ENCODE assay signal across 9 cellular contexts in the genomic region with DNA sequence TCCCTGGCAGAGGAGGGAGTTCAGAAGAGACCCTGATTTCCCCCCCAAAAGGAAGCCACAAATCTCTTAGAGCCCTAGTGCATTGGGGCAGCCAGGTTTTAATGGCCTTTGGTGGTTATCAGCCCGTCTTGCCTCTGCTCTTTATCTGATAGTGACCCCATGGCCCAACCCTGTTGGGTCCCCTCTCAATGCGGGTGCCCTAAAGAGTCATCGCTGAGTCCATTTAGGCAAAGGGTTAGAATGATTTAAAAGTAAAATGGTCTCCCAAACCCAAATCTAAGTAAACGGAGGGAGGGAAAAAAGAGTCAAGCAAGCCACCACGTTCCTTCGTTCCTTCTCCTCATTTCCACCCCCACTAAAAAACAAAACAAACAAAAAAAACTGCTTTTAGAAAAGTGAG.
DNase-seq lines count a peak whose midpoint lies in the region; ATAC-seq and TF ChIP-seq lines count a peak whose summit lies in the region.
"Had no signal": no experiment of that assay in that cellular context is flagged by ENCODE, and none has a peak within 500 bp of the region (broad histone marks: within the 10 kb centered on the region; RNA-seq: fewer than 3 reads in every experiment).

No MANE protein-coding gene starts in this region.

- CTCF ChIA-PET in HEK293T (lab: Yijun Ruan, JAX) = interaction anchor here (1.0 to 1.1 kb wide), 3 partner anchors 8 to 1212 kb away, joined by 3 to 4 read pairs (median 4); no protein-coding TSS in a partner anchor

- intact Hi-C loops in activated T-helper 1 cell treated with anti-CD3 and anti-CD28 coated beads, Interleukin-12 subunit alpha, Interleukin-12 subunit beta, Interleukin-2, Interleukin-4 antibody, amounts not matched to agents 30 ng/mL and 10 ng/mL and 1 ng/mL, durations not matched to agents 14 hours and 24 hours and 36 hours (cut with micrococcal nuclease) = loop anchor here (5.0 kb wide), 3 partner anchors 472 to 1177 kb away; partner anchors contain the start of gene SETD4
- intact Hi-C loops in transverse colon (cut with DNase I; ENCODE audit: low total_unique reads) = loop anchor here (10.0 kb wide), 2 partner anchors 90 to 140 kb away; no protein-coding TSS in a partner anchor

- peak overlapping the region; percentile 99 for H3K4me3 Mint-ChIP-seq in activated naive CD4-positive, alpha-beta T cell treated with anti-CD3 and anti-CD28 coated beads, Interleukin-2, amount 50 U/mL, for 24 hours
- H3K4me3 Mint-ChIP-seq in activated T-helper 1 cell treated with anti-CD3 and anti-CD28 coated beads, Interleukin-12 subunit alpha, Interleukin-12 subunit beta, Interleukin-2, Interleukin-4 antibody, amounts not matched to agents 30 ng/mL and 10 ng/mL and 1 ng/mL, durations not matched to agents 14 hours and 24 hours and 36 hours = peak overlapping the region; percentile 93

- no peaks in the 10 kb centered on the region for H3K9me3 ChIP-seq in transverse colon

- peaks cover 22% of the 10 kb centered on the region for H3K36me3 Mint-ChIP-seq in activated naive CD4-positive, alpha-beta T cell treated with anti-CD3 and anti-CD28 coated beads, Interleukin-2, amount 50 U/mL, for 24 hours
- peaks cover 49% of the 10 kb centered on the region for H3K36me3 Mint-ChIP-seq in activated T-helper 1 cell treated with anti-CD3 and anti-CD28 coated beads, Interleukin-12 subunit alpha, Interleukin-12 subunit beta, Interleukin-2, Interleukin-4 antibody, amounts not matched to agents 30 ng/mL and 10 ng/mL and 1 ng/mL, durations not matched to agents 14 hours and 24 hours and 36 hours (ENCODE audit: low read depth)

- TF ChIP-seq CTCF in transverse colon (IDR thresholded peaks at IDR 0.05) = no peak

- no peaks in the 10 kb centered on the region for H3K27me3 Mint-ChIP-seq in activated naive CD4-positive, alpha-beta T cell treated with anti-CD3 and anti-CD28 coated beads, Interleukin-2, amount 50 U/mL, for 24 hours
- H3K27me3 Mint-ChIP-seq in activated T-helper 1 cell treated with anti-CD3 and anti-CD28 coated beads, Interleukin-12 subunit alpha, Interleukin-12 subunit beta, Interleukin-2, Interleukin-4 antibody, amounts not matched to agents 30 ng/mL and 10 ng/mL and 1 ng/mL, durations not matched to agents 14 hours and 24 hours and 36 hours (ENCODE audit: insufficient read depth) = peaks cover 3% of the 10 kb centered on the region

- 20 to 47% methylated on average over 6 of the region's 6 CpGs for WGBS in transverse colon (ENCODE audit: low coverage in 1 of 2), 2 donors

- no peaks in the 10 kb centered on the region for H3K36me3 ChIP-seq in transverse colon

- POLR2A ChIA-PET in HEK293T (lab: Yijun Ruan, JAX) = interaction anchor here (0.6 kb wide), 1 partner anchor 81 kb away, joined by 3 read pairs; no protein-coding TSS in a partner anchor

- H3K4me1 ChIP-seq in transverse colon = peaks cover 0 to 47% (median 20%) of the 10 kb centered on the region in 4 donors

- in situ Hi-C loops in transverse colon (cut with MboI; ENCODE audit: low pct_ligation_motif_present in 1 of 4, low pct_unique_long_range_greater_than_20kb in 1 of 4, low sequenced_read_pairs in 3 of 4) = loop anchor here in 3 of 4 donors (10.0 to 25.0 kb wide), 4 partner anchors 140 to 1052 kb away; no protein-coding TSS in a partner anchor

- TF ChIP-seq EP300 in transverse colon (IDR thresholded peaks at IDR 0.05; ENCODE audit: low read depth) = no peak

- no peak for ATAC-seq in HG03442 (IDR thresholded peaks at IDR 0.05; ENCODE audit: unreplicated experiment)

- peak overlapping the region; percentile 95 to 99 (median 97) for H3K27ac ChIP-seq in transverse colon

- no peak for TF ChIP-seq POLR2A in transverse colon (IDR thresholded peaks at IDR 0.05)

- H3K4me3 ChIP-seq in transverse colon = peak overlapping the region in 3 of 4 donors; percentile 71 to 86 (median 76)

- H3K9me3 Mint-ChIP-seq in activated naive CD4-positive, alpha-beta T cell treated with anti-CD3 and anti-CD28 coated beads, Interleukin-2, amount 50 U/mL, for 24 hours = no peaks in the 10 kb centered on the region
- no peaks in the 10 kb centered on the region for H3K9me3 Mint-ChIP-seq in activated T-helper 1 cell treated with anti-CD3 and anti-CD28 coated beads, Interleukin-12 subunit alpha, Interleukin-12 subunit beta, Interleukin-2, Interleukin-4 antibody, amounts not matched to agents 30 ng/mL and 10 ng/mL and 1 ng/mL, durations not matched to agents 14 hours and 24 hours and 36 hours

- no peak for DNase-seq in activated naive CD4-positive, alpha-beta T cell (lab: John Stamatoyannopoulos, UW)
- no peak for DNase-seq in activated T-helper 1 cell treated with anti-CD3 and anti-CD28 coated beads, Interleukin-12 subunit alpha, Interleukin-12 subunit beta, Interleukin-2, Interleukin-4 antibody, amounts not matched to agents 30 ng/mL and 10 ng/mL and 1 ng/mL, durations not matched to agents 14 hours and 24 hours and 36 hours (ENCODE audit: low spot score)
- DNase-seq in kidney glomerular epithelial cell (lab: John Stamatoyannopoulos, UW) (peak; percentile 17), transverse colon (no peak), LoVo (ENCODE audit: low spot score) (no peak), HEK293T (ENCODE audit: extremely low spot score) (no peak)
- DNase-seq: amygdala had no signal

- peaks cover 15% of the 10 kb centered on the region for H3K27me3 ChIP-seq in transverse colon

- H3K4me1 Mint-ChIP-seq in activated naive CD4-positive, alpha-beta T cell treated with anti-CD3 and anti-CD28 coated beads, Interleukin-2, amount 50 U/mL, for 24 hours = peaks cover 50% of the 10 kb centered on the region
- peaks cover 62% of the 10 kb centered on the region for H3K4me1 Mint-ChIP-seq in activated T-helper 1 cell treated with anti-CD3 and anti-CD28 coated beads, Interleukin-12 subunit alpha, Interleukin-12 subunit beta, Interleukin-2, Interleukin-4 antibody, amounts not matched to agents 30 ng/mL and 10 ng/mL and 1 ng/mL, durations not matched to agents 14 hours and 24 hours and 36 hours (ENCODE audit: low read depth)

- peak overlapping the region; percentile 76 for H3K27ac Mint-ChIP-seq in activated naive CD4-positive, alpha-beta T cell treated with anti-CD3 and anti-CD28 coated beads, Interleukin-2, amount 50 U/mL, for 24 hours
- H3K27ac Mint-ChIP-seq in activated T-helper 1 cell treated with anti-CD3 and anti-CD28 coated beads, Interleukin-12 subunit alpha, Interleukin-12 subunit beta, Interleukin-2, Interleukin-4 antibody, amounts not matched to agents 30 ng/mL and 10 ng/mL and 1 ng/mL, durations not matched to agents 14 hours and 24 hours and 36 hours = peak overlapping the region; percentile 63

TF ChIP-seq in HEK293T, 16 proteins besides CTCF, POLR2A, EP300 and RAD21:
- no peak for TF ChIP-seq L3MBTL2 (conservative IDR thresholded peaks at IDR 0.05)
- TF ChIP-seq ARNT (IDR thresholded peaks at IDR 0.05) = no peak
- TF ChIP-seq TARDBP (IDR thresholded peaks at IDR 0.05) = no peak
- TF ChIP-seq FOXK2 (IDR thresholded peaks at IDR 0.05) = no peak
- TF ChIP-seq, protein P1, sequence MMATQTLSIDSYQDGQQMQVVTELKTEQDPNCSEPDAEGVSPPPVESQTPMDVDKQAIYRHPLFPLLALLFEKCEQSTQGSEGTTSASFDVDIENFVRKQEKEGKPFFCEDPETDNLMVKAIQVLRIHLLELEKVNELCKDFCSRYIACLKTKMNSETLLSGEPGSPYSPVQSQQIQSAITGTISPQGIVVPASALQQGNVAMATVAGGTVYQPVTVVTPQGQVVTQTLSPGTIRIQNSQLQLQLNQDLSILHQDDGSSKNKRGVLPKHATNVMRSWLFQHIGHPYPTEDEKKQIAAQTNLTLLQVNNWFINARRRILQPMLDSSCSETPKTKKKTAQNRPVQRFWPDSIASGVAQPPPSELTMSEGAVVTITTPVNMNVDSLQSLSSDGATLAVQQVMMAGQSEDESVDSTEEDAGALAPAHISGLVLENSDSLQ (IDR thresholded peaks at IDR 0.05) = no peak
- no peak for TF ChIP-seq ELF4 (IDR thresholded peaks at IDR 0.05)
- no peak for TF ChIP-seq HDGF (IDR thresholded peaks at IDR 0.05; ENCODE audit: borderline replicate concordance)
- TF ChIP-seq NFRKB (IDR thresholded peaks at IDR 0.05) = no peak
- TF ChIP-seq CTBP1 (IDR thresholded peaks at IDR 0.05; ENCODE audit: borderline replicate concordance) = no peak
- no peak for TF ChIP-seq BHLHE40 (IDR thresholded peaks at IDR 0.05; ENCODE audit: borderline replicate concordance)
- no peak for TF ChIP-seq SUZ12 (IDR thresholded peaks at IDR 0.05)
- TF ChIP-seq FOXA1 (IDR thresholded peaks at IDR 0.05) = no peak
- TF ChIP-seq ZNF384 (IDR thresholded peaks at IDR 0.05) = no peak
- TF ChIP-seq LEF1 (IDR thresholded peaks at IDR 0.05; ENCODE audit: borderline replicate concordance) = no peak
- no peak for TF ChIP-seq FOXM1 (IDR thresholded peaks at IDR 0.05; ENCODE audit: borderline replicate concordance)
- TF ChIP-seq SP1 (IDR thresholded peaks at IDR 0.05) = no peak
TF ChIP-seq in HEK293T: peak in this region for 0.
